ENCODE assay signal across 11 cellular contexts in genomic region chr19:48500830-48501445, GRCh38. TPM values are rescaled to one million over a fixed set of nuclear protein-coding genes. Genes with fewer than 3 reads are reported as not detected.
A peak's percentile ranks its signal among the peaks of the same experiment; 100 is the strongest.
DNase-seq lines count a peak whose midpoint lies in the region; ATAC-seq and TF ChIP-seq lines count a peak whose summit lies in the region.
"Had no signal": no experiment of that assay in that cellular context is flagged by ENCODE, and none has a peak within 500 bp of the region (broad histone marks: within the 10 kb centered on the region; RNA-seq: fewer than 3 reads in every experiment).

No MANE protein-coding gene starts in this region.

- H3K9me3 ChIP-seq in iPS-18c (ENCODE audit: control insufficient read depth, insufficient read depth, low read length), result no peaks in the 10 kb centered on the region
- H3K9me3 ChIP-seq: psoas muscle had no signal

- ATAC-seq in activated B cell treated with CpG ODN at 0.5 μM for 24 hours (ENCODE audit: low read depth) (no peak), esophagus mucosa (no peak), GM18873 (IDR thresholded peaks at IDR 0.05; ENCODE audit: low FRiP score, unreplicated experiment) (no peak)
- ATAC-seq in stimulated activated naive B cell treated with anti-CD40 and anti-IgM and Interleukin-4, amounts not matched to agents 10 μg/mL and 1 μg/mL and 100 μg/mL, for 72 hours (replicated peaks), result no peak

- no peak for DNase-seq in activated CD4-positive, alpha-beta T cell treated with anti-CD3 and anti-CD28 coated beads, Interleukin-2, amount 10 ng/mL, durations not matched to agents 7 days and 5 days
- no peak for DNase-seq in activated CD4-positive, alpha-beta T cell treated with anti-CD3 and anti-CD28 coated beads, Interleukin-2, amount 50 U/mL, for 48 hours
- no peak for DNase-seq in activated B cell treated with CpG ODN at 0.5 μM for 24 hours
- no peak for DNase-seq in stimulated activated naive B cell treated with anti-CD40 and anti-IgM and Interleukin-4, amounts not matched to agents 10 μg/mL and 1 μg/mL and 100 μg/mL, for 72 hours
- no peak for DNase-seq in GM19238 (ENCODE audit: insufficient read length, low spot score)
- DNase-seq: psoas muscle had no signal

- H3K4me3 Mint-ChIP-seq in activated CD4-positive, alpha-beta T cell treated with anti-CD3 and anti-CD28 coated beads, Interleukin-2, amount 10 ng/mL, durations not matched to agents 7 days and 5 days, result peak overlapping the region; percentile 57
- peak overlapping the region; percentile 65 for H3K4me3 Mint-ChIP-seq in activated B cell treated with CpG ODN at 0.5 μM for 24 hours
- peak overlapping the region; percentile 65 to 76 for H3K4me3 Mint-ChIP-seq in stimulated activated naive B cell treated with anti-CD40 and anti-IgM and Interleukin-4, amounts not matched to agents 10 μg/mL and 1 μg/mL and 100 μg/mL, for 72 hours

- H3K27ac Mint-ChIP-seq in activated CD4-positive, alpha-beta T cell treated with anti-CD3 and anti-CD28 coated beads, Interleukin-2, amount 10 ng/mL, durations not matched to agents 7 days and 5 days, result peak overlapping the region; percentile 60
- no peak overlapping the region for H3K27ac Mint-ChIP-seq in activated B cell treated with CpG ODN at 0.5 μM for 24 hours
- no peak overlapping the region for H3K27ac Mint-ChIP-seq in stimulated activated naive B cell treated with anti-CD40 and anti-IgM and Interleukin-4, amounts not matched to agents 10 μg/mL and 1 μg/mL and 100 μg/mL, for 72 hours

- peaks cover 24% of the 10 kb centered on the region for H3K4me1 Mint-ChIP-seq in activated CD4-positive, alpha-beta T cell treated with anti-CD3 and anti-CD28 coated beads, Interleukin-2, amount 10 ng/mL, durations not matched to agents 7 days and 5 days
- peaks cover 24% of the 10 kb centered on the region for H3K4me1 Mint-ChIP-seq in activated B cell treated with CpG ODN at 0.5 μM for 24 hours
- H3K4me1 Mint-ChIP-seq in stimulated activated naive B cell treated with anti-CD40 and anti-IgM and Interleukin-4, amounts not matched to agents 10 μg/mL and 1 μg/mL and 100 μg/mL, for 72 hours, result peaks cover 28 to 38% of the 10 kb centered on the region in 2 donors

- no peaks in the 10 kb centered on the region for H3K36me3 Mint-ChIP-seq in activated CD4-positive, alpha-beta T cell treated with anti-CD3 and anti-CD28 coated beads, Interleukin-2, amount 10 ng/mL, durations not matched to agents 7 days and 5 days (ENCODE audit: low read depth)
- no peaks in the 10 kb centered on the region for H3K36me3 Mint-ChIP-seq in activated B cell treated with CpG ODN at 0.5 μM for 24 hours (ENCODE audit: low read depth)
- no peaks in the 10 kb centered on the region for H3K36me3 Mint-ChIP-seq in stimulated activated naive B cell treated with anti-CD40 and anti-IgM and Interleukin-4, amounts not matched to agents 10 μg/mL and 1 μg/mL and 100 μg/mL, for 72 hours

- intact Hi-C loops in activated B cell treated with CpG ODN at 0.5 μM for 24 hours (cut with micrococcal nuclease), result no loop called here

- H3K27me3 Mint-ChIP-seq in activated CD4-positive, alpha-beta T cell treated with anti-CD3 and anti-CD28 coated beads, Interleukin-2, amount 10 ng/mL, durations not matched to agents 7 days and 5 days, result peaks cover 22% of the 10 kb centered on the region
- H3K27me3 Mint-ChIP-seq in activated B cell treated with CpG ODN at 0.5 μM for 24 hours, result peaks cover 15% of the 10 kb centered on the region
- peaks cover 39 to 44% of the 10 kb centered on the region in 2 donors for H3K27me3 Mint-ChIP-seq in stimulated activated naive B cell treated with anti-CD40 and anti-IgM and Interleukin-4, amounts not matched to agents 10 μg/mL and 1 μg/mL and 100 μg/mL, for 72 hours

- no peaks in the 10 kb centered on the region for H3K9me3 Mint-ChIP-seq in activated CD4-positive, alpha-beta T cell treated with anti-CD3 and anti-CD28 coated beads, Interleukin-2, amount 10 ng/mL, durations not matched to agents 7 days and 5 days
- H3K9me3 Mint-ChIP-seq in activated B cell treated with CpG ODN at 0.5 μM for 24 hours, result no peaks in the 10 kb centered on the region
- H3K9me3 Mint-ChIP-seq in stimulated activated naive B cell treated with anti-CD40 and anti-IgM and Interleukin-4, amounts not matched to agents 10 μg/mL and 1 μg/mL and 100 μg/mL, for 72 hours, result no peaks in the 10 kb centered on the region

- TF ChIP-seq CTCF in activated B cell treated with CpG ODN at 0.5 μM for 24 hours (IDR thresholded peaks at IDR 0.05), result no peak

- CTCF ChIA-PET in activated CD4-positive, alpha-beta T cell treated with anti-CD3 and anti-CD28 coated beads, Interleukin-2, amount 10 ng/mL, durations not matched to agents 7 days and 5 days (lab: Charles Lee), result interaction anchor here (1.7 kb wide), 1 partner anchor 11 kb away, joined by 9 read pairs; no protein-coding TSS in a partner anchor
- CTCF ChIA-PET in activated B cell treated with CpG ODN at 0.5 μM for 24 hours (lab: Charles Lee), result interaction anchor here (0.6 kb wide), 1 partner anchor 1127 kb away, joined by 3 read pairs; no protein-coding TSS in a partner anchor

- POLR2A ChIA-PET in activated CD4-positive, alpha-beta T cell treated with anti-CD3 and anti-CD28 coated beads, Interleukin-2, amount 10 ng/mL, durations not matched to agents 7 days and 5 days (lab: Charles Lee), result no interaction called here
- POLR2A ChIA-PET in activated B cell treated with CpG ODN at 0.5 μM for 24 hours (lab: Charles Lee), result interaction anchor here (1.1 kb wide), 1 partner anchor 11 kb away, joined by 4 read pairs; no protein-coding TSS in a partner anchor

- H3K4me3 ChIP-seq in iPS-18c (ENCODE audit: insufficient read depth, low read depth, low read length), result peak overlapping the region; percentile 74
- H3K4me3 ChIP-seq: psoas muscle had no signal

RNA-seq across cellular contexts. Expression of gene LMTK3, which starts 10.7 kb away (rescaled TPM):
- total RNA-seq in activated CD4-positive, alpha-beta T cell treated with anti-CD3 and anti-CD28 coated beads, Interleukin-2, amount 10 ng/mL, durations not matched to agents 7 days and 5 days, result 1 to 10 TPM; 3.7 to 5.1 TPM
- total RNA-seq in activated B cell treated with CpG ODN at 0.5 μM for 24 hours (0.60 and 0.66 TPM in 2 replicates), esophagus mucosa (4.9 TPM)
- total RNA-seq: glomerular endothelial cell had no signal

RNA-seq across cellular contexts. Expression of gene CYTH2, which starts 31.8 kb away (rescaled TPM):
- 10 to 100 TPM; 43.2 to 50.7 TPM for total RNA-seq in activated CD4-positive, alpha-beta T cell treated with anti-CD3 and anti-CD28 coated beads, Interleukin-2, amount 10 ng/mL, durations not matched to agents 7 days and 5 days
- 35.6 and 40.5 TPM in 2 replicates for total RNA-seq in activated B cell treated with CpG ODN at 0.5 μM for 24 hours
- total RNA-seq in esophagus mucosa, result 47.2 TPM

RNA-seq across cellular contexts. Expression of gene KCNJ14, which starts 45.6 kb away (rescaled TPM):
- total RNA-seq in activated CD4-positive, alpha-beta T cell treated with anti-CD3 and anti-CD28 coated beads, Interleukin-2, amount 10 ng/mL, durations not matched to agents 7 days and 5 days, result 1 to 10 TPM in 1 of 2 experiments, under 1 TPM in 1; 0.87 to 1.0 TPM
- 1.7 and 2.2 TPM in 2 replicates for total RNA-seq in activated B cell treated with CpG ODN at 0.5 μM for 24 hours
- total RNA-seq in esophagus mucosa, result 0.76 TPM

RNA-seq across cellular contexts. Expression of gene SULT2B1, which starts 51.0 kb away (rescaled TPM):
- total RNA-seq in activated CD4-positive, alpha-beta T cell treated with anti-CD3 and anti-CD28 coated beads, Interleukin-2, amount 10 ng/mL, durations not matched to agents 7 days and 5 days, result under 1 TPM; 0.21 to 0.30 TPM
- total RNA-seq in activated B cell treated with CpG ODN at 0.5 μM for 24 hours (not detected in 2 replicates), esophagus mucosa (245 TPM)
- total RNA-seq: aorta, glomerular endothelial cell, psoas muscle had no signal

RNA-seq across cellular contexts. Expression of gene GRWD1, which starts 55.2 kb away (rescaled TPM):
- 10 to 100 TPM; 31.0 to 35.2 TPM for total RNA-seq in activated CD4-positive, alpha-beta T cell treated with anti-CD3 and anti-CD28 coated beads, Interleukin-2, amount 10 ng/mL, durations not matched to agents 7 days and 5 days
- total RNA-seq in activated B cell treated with CpG ODN at 0.5 μM for 24 hours, result 63.4 and 71.4 TPM in 2 replicates
- total RNA-seq in esophagus mucosa, result 24.6 TPM
